Comparison of ENCODE assay signal across 9 cellular contexts in genomic region chr1:32761253-32761877, GRCh38. TPM values are rescaled to one million over a fixed set of nuclear protein-coding genes. Genes with fewer than 3 reads are reported as not detected.
DNase-seq lines count a peak whose midpoint lies in the region; ATAC-seq, FAIRE-seq and TF ChIP-seq lines count a peak whose summit lies in the region.
"Had no signal": no experiment of that assay in that cellular context is flagged by ENCODE, and none has a peak within 500 bp of the region (broad histone marks: within the 10 kb centered on the region; RNA-seq: fewer than 3 reads in every experiment).

No MANE protein-coding gene starts in this region.

- peaks cover 89% of the 10 kb centered on the region for H3K4me1 Mint-ChIP-seq in mesothelial cell of epicardium

- no peaks in the 10 kb centered on the region for H3K27me3 ChIP-seq in BLaER1 treated with 17β-estradiol and CSF1 and Interleukin-3, amounts not matched to agents 10 nM and 100 nM

- no peak for TF ChIP-seq CTCF in mesothelial cell of epicardium (IDR thresholded peaks at IDR 0.05; ENCODE audit: unreplicated experiment)

- H3K9ac ChIP-seq in BLaER1 treated with 17β-estradiol and CSF1 and Interleukin-3, amounts not matched to agents 10 nM and 100 nM, result no peak overlapping the region

- H3K36me3 ChIP-seq in BLaER1 treated with 17β-estradiol and CSF1 and Interleukin-3, amounts not matched to agents 10 nM and 100 nM, result no peaks in the 10 kb centered on the region

- H3K4me3 Mint-ChIP-seq in mesothelial cell of epicardium, result peak overlapping the region; percentile 14

- H3K9me3 ChIP-seq in BLaER1 treated with 17β-estradiol and CSF1 and Interleukin-3, amounts not matched to agents 10 nM and 100 nM (replicated peaks in 1 of 11), result no peaks in the 10 kb centered on the region

- peaks cover 11% of the 10 kb centered on the region for H3K36me3 Mint-ChIP-seq in mesothelial cell of epicardium

- peaks cover 0 to 34% (median 0%) of the 10 kb centered on the region in 11 experiments; a peak in 6 of 22 replicates for H4K20me1 ChIP-seq in BLaER1 treated with 17β-estradiol and CSF1 and Interleukin-3, amounts not matched to agents 10 nM and 100 nM

- H3K4me3 ChIP-seq in BLaER1 treated with 17β-estradiol and CSF1 and Interleukin-3, amounts not matched to agents 10 nM and 100 nM, result no peak overlapping the region

- peaks cover 3 to 82% (median 63%) of the 10 kb centered on the region in 10 experiments; a peak in 18 of 20 replicates for H3K4me1 ChIP-seq in BLaER1 treated with 17β-estradiol and CSF1 and Interleukin-3, amounts not matched to agents 10 nM and 100 nM

- no peaks in the 10 kb centered on the region for H3K27me3 Mint-ChIP-seq in mesothelial cell of epicardium (ENCODE audit: low read depth)

- FAIRE-seq in HTR-8/SVneo (lab: Jason Lieb, UNC), result no peak

- H3K4me2 ChIP-seq in BLaER1 treated with 17β-estradiol and CSF1 and Interleukin-3, amounts not matched to agents 10 nM and 100 nM, result peak overlapping the region in 8 of 11 experiments; percentile 5 to 48 (median 23); a peak in 11 of 22 replicates

- DNase-seq in HTR-8/SVneo (ENCODE audit: insufficient read length, low spot score) (peak; percentile 35), astrocyte of the hippocampus (ENCODE audit: low read depth, low spot score) (peak; percentile 87), mesothelial cell of epicardium (ENCODE audit: low spot score in 2 of 2, unreplicated experiment in 2 of 2) (peak in 1 of 2 experiments; percentile 81), Ammon's horn (ENCODE audit: low spot score) (no peak), NOMO-1 treated with DMSO at 0.1 percent for 48 hours (lab: John Stamatoyannopoulos, UW; ENCODE audit: unreplicated experiment) (no peak)

- ATAC-seq in HG03469 (IDR thresholded peaks at IDR 0.05; ENCODE audit: unreplicated experiment) (no peak), HG03378 (IDR thresholded peaks at IDR 0.05; ENCODE audit: unreplicated experiment) (no peak)

- no peaks in the 10 kb centered on the region for H3K9me3 Mint-ChIP-seq in mesothelial cell of epicardium

- peak overlapping the region; percentile 100 for H3K27ac Mint-ChIP-seq in mesothelial cell of epicardium

- no peak overlapping the region for H3K27ac ChIP-seq in BLaER1 treated with 17β-estradiol and CSF1 and Interleukin-3, amounts not matched to agents 10 nM and 100 nM
- H3K27ac ChIP-seq: HL-60 had no signal

RNA-seq across cellular contexts. Expression of gene YARS1, which starts 55.8 kb away (rescaled TPM):
- total RNA-seq in mesothelial cell of epicardium, result 101 to 105 TPM (median 101 TPM) in 3 replicates

RNA-seq across cellular contexts. Expression of gene S100PBP, which starts 56.1 kb away (rescaled TPM):
- 61.8 to 66.8 TPM (median 62.1 TPM) in 3 replicates for total RNA-seq in mesothelial cell of epicardium

RNA-seq across cellular contexts. Expression of gene SYNC, which starts 58.8 kb away (rescaled TPM):
- total RNA-seq in mesothelial cell of epicardium, result 3.9 to 4.5 TPM (median 4.0 TPM) in 3 replicates

Comparison
In these comparisons a context has a peak if more than half of its experiments do, and no peak if none do; other contexts are left out.
1. DNase-seq: peak in HTR-8/SVneo (single experiment) and astrocyte of the hippocampus (single experiment); none in Ammon's horn (single experiment) and NOMO-1 treated with DMSO at 0.1 percent for 48 hours (single experiment).